ENCODE assay signal across 20 cellular contexts in the genomic region with DNA sequence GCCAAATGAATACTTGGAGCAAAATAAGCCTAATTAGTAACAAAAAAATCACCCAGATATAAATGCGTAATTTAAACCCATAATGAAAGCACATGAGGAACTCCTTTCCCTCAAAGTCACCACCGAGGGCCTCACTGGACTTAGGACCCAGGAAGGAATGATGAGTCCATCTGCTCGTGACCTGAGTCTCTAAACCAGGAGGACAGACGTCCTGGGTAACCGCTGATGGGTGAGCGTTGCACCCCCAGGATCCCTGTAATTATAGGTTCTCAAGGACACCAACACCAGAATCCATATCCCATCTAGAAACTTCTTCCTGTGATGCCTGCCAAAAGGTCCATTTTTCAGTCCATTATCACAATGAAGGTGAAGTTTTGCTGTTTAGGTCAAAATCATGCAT.
DNase-seq lines count a peak whose midpoint lies in the region; ATAC-seq, FAIRE-seq and TF ChIP-seq lines count a peak whose summit lies in the region.
"Had no signal": no experiment of that assay in that cellular context is flagged by ENCODE, and none has a peak within 500 bp of the region (broad histone marks: within the 10 kb centered on the region; RNA-seq: fewer than 3 reads in every experiment).

No MANE protein-coding gene starts in this region.

- no peak overlapping the region for H2AFZ ChIP-seq in GM23338
- H2AFZ ChIP-seq: neural progenitor cell had no signal

- H3K4me3 ChIP-seq in A549: no peak overlapping the region
- H3K4me3 ChIP-seq in GM23338: no peak overlapping the region
- H3K4me3 ChIP-seq in HAP-1: no peak overlapping the region
- H3K4me3 ChIP-seq: gastrocnemius medialis, neural progenitor cell had no signal

- H3K9me2 ChIP-seq in GM23338 (ENCODE audit: insufficient read depth): no peaks in the 10 kb centered on the region

- H3K36me3 Mint-ChIP-seq in GM23338 (ENCODE audit: low read depth) (peaks cover 2% of the 10 kb centered on the region; the same call in 2 of the 3 replicates), mesothelial cell of epicardium (no peaks in the 10 kb centered on the region)
- peaks cover 9% of the 10 kb centered on the region for H3K36me3 Mint-ChIP-seq in activated naive CD8-positive, alpha-beta T cell treated with anti-CD3 and anti-CD28 coated beads for 36 hours

- no peaks in the 10 kb centered on the region for H3K36me3 ChIP-seq in GM23338 (ENCODE audit: insufficient read depth)
- peaks cover 4% of the 10 kb centered on the region for H3K36me3 ChIP-seq in HAP-1 (replicated peaks)
- H3K36me3 ChIP-seq: gastrocnemius medialis, neural progenitor cell had no signal

- H3K4me1 ChIP-seq in A549 (peaks cover 35% of the 10 kb centered on the region), GM23338 (ENCODE audit: insufficient read depth) (peaks cover 10% of the 10 kb centered on the region), HAP-1 (no peaks in the 10 kb centered on the region; the same call in none of the 2 replicates)

- H3K27me3 Mint-ChIP-seq in GM23338 (ENCODE audit: insufficient read depth, low read depth, poor library complexity) (peaks cover 11% of the 10 kb centered on the region), mesothelial cell of epicardium (ENCODE audit: low read depth) (no peaks in the 10 kb centered on the region)
- H3K27me3 Mint-ChIP-seq in activated naive CD8-positive, alpha-beta T cell treated with anti-CD3 and anti-CD28 coated beads for 36 hours: no peaks in the 10 kb centered on the region
- H3K27me3 Mint-ChIP-seq: activated CD4-positive, alpha-beta T cell treated with anti-CD3 and anti-CD28 coated beads, Interleukin-2, amount 10 ng/mL, durations not matched to agents 7 days and 5 days; activated naive CD8-positive, alpha-beta T cell treated with anti-CD3 and anti-CD28 coated beads, Interleukin-2, amount 10 ng/mL, durations not matched to agents 7 days and 5 days had no signal

- peaks cover 35% of the 10 kb centered on the region for H3K4me1 Mint-ChIP-seq in GM23338
- H3K4me1 Mint-ChIP-seq in activated naive CD8-positive, alpha-beta T cell treated with anti-CD3 and anti-CD28 coated beads for 36 hours: peaks cover 67% of the 10 kb centered on the region
- H3K4me1 Mint-ChIP-seq in mesothelial cell of epicardium: peaks cover 22% of the 10 kb centered on the region

- TF ChIP-seq CTCF in A549 (IDR thresholded peaks at IDR 0.05): no peak
- TF ChIP-seq CTCF in GM23338 (conservative IDR thresholded peaks at IDR 0.05; ENCODE audit: low read depth in 2 of 2): no peak
- no peak for TF ChIP-seq CTCF in mesothelial cell of epicardium (IDR thresholded peaks at IDR 0.05; ENCODE audit: unreplicated experiment)

- H3K79me2 ChIP-seq in GM23338 (replicated peaks; ENCODE audit: insufficient read depth): peaks cover 99% of the 10 kb centered on the region

- H3K27ac Mint-ChIP-seq in GM23338: no peak overlapping the region
- H3K27ac Mint-ChIP-seq in activated naive CD8-positive, alpha-beta T cell treated with anti-CD3 and anti-CD28 coated beads for 36 hours: peak overlapping the region; percentile 45
- H3K27ac Mint-ChIP-seq in mesothelial cell of epicardium: peak overlapping the region; percentile 56
- H3K27ac Mint-ChIP-seq: activated CD4-positive, alpha-beta T cell treated with anti-CD3 and anti-CD28 coated beads, Interleukin-2, amount 10 ng/mL, durations not matched to agents 7 days and 5 days; activated naive CD8-positive, alpha-beta T cell treated with anti-CD3 and anti-CD28 coated beads, Interleukin-2, amount 10 ng/mL, durations not matched to agents 7 days and 5 days; neural progenitor cell had no signal

- POLR2A ChIA-PET in A549 (lab: Yijun Ruan, JAX): interaction anchor here (0.6 kb wide), 1 partner anchor 15 kb away, joined by 3 read pairs; no protein-coding TSS in a partner anchor

- TF ChIP-seq POLR2A in A549 (IDR thresholded peaks at IDR 0.05; ENCODE audit: low read length): no peak

- H3F3A ChIP-seq in GM23338 (replicated peaks; ENCODE audit: low read depth): peaks cover 11% of the 10 kb centered on the region; the same call in 1 of the 2 replicates

- TF ChIP-seq EP300 in A549 (IDR thresholded peaks at IDR 0.05): no peak

- H3K27ac ChIP-seq in A549: peak overlapping the region in 1 of 2 experiments; percentile 11; a peak in 1 of 6 replicates
- H3K27ac ChIP-seq in GM23338 (ENCODE audit: low read depth): peak overlapping the region; percentile 60; the same call in 1 of the 2 replicates
- H3K27ac ChIP-seq: gastrocnemius medialis, KMS-11, neural progenitor cell had no signal

- H3K9me3 Mint-ChIP-seq in GM23338 (no peaks in the 10 kb centered on the region), mesothelial cell of epicardium (no peaks in the 10 kb centered on the region)
- H3K9me3 Mint-ChIP-seq in activated naive CD8-positive, alpha-beta T cell treated with anti-CD3 and anti-CD28 coated beads for 36 hours: no peaks in the 10 kb centered on the region
- H3K9me3 Mint-ChIP-seq: activated CD4-positive, alpha-beta T cell treated with anti-CD3 and anti-CD28 coated beads, Interleukin-2, amount 10 ng/mL, durations not matched to agents 7 days and 5 days; activated naive CD8-positive, alpha-beta T cell treated with anti-CD3 and anti-CD28 coated beads, Interleukin-2, amount 10 ng/mL, durations not matched to agents 7 days and 5 days; neural progenitor cell had no signal

- no peak for DNase-seq in A549 (ENCODE audit: low read depth in 1 of 2, low spot score in 1 of 2)
- DNase-seq in GM23338 (ENCODE audit: low spot score): no peak
- no peak for DNase-seq in activated naive CD8-positive, alpha-beta T cell treated with anti-CD3 and anti-CD28 coated beads for 36 hours
- no peak for DNase-seq in mesothelial cell of epicardium (ENCODE audit: low spot score in 2 of 2, unreplicated experiment in 2 of 2)
- DNase-seq in NOMO-1 (lab: John Stamatoyannopoulos, UW; ENCODE audit: unreplicated experiment in 2 of 2): no peak
- no peak for DNase-seq in NCI-H1105 (lab: John Stamatoyannopoulos, UW)
- no peak for DNase-seq in ecto neural progenitor cell (ENCODE audit: low spot score)
- DNase-seq in HAP-1 (ENCODE audit: low spot score in 2 of 2): no peak
- DNase-seq: activated CD4-positive, alpha-beta T cell treated with anti-CD3 and anti-CD28 coated beads, Interleukin-2, amount 10 ng/mL, durations not matched to agents 7 days and 5 days; activated naive CD8-positive, alpha-beta T cell treated with anti-CD3 and anti-CD28 coated beads, Interleukin-2, amount 10 ng/mL, durations not matched to agents 7 days and 5 days; dermis blood vessel endothelial cell; DND-41; midbrain; MV-4-11; NCI-H2029; NCI-H446 treated with DMSO at 0.1 percent for 48 hours; SW 1271 had no signal

- no peak for FAIRE-seq in A549 (lab: Jason Lieb, UNC)

- H3K9me3 ChIP-seq in A549 (no peaks in the 10 kb centered on the region), HAP-1 (no peaks in the 10 kb centered on the region)
- H3K9me3 ChIP-seq: gastrocnemius medialis had no signal

- CTCF ChIA-PET in A549 (lab: Yijun Ruan, JAX): interaction anchor here (0.5 to 1.0 kb wide), 3 partner anchors 13 to 50 kb away, joined by 3 read pairs; no protein-coding TSS in a partner anchor

- in situ Hi-C loops in HAP-1 (cut with MboI; ENCODE audit: low sequenced_read_pairs): no loop called here

- H4K20me1 ChIP-seq in GM23338 (replicated peaks; ENCODE audit: insufficient read depth): peaks cover 68% of the 10 kb centered on the region

- no peak for TF ChIP-seq RAD21 in A549 (conservative IDR thresholded peaks at IDR 0.05 in 1 of 2, IDR thresholded peaks at IDR 0.05 in 1 of 2)

- H3K27me3 ChIP-seq in GM23338 (ENCODE audit: insufficient read depth) (no peaks in the 10 kb centered on the region), HAP-1 (ENCODE audit: low read depth) (no peaks in the 10 kb centered on the region)
- H3K27me3 ChIP-seq: gastrocnemius medialis, neural progenitor cell had no signal

- H3K4me3 Mint-ChIP-seq in GM23338: no peak overlapping the region
- no peak overlapping the region for H3K4me3 Mint-ChIP-seq in activated naive CD8-positive, alpha-beta T cell treated with anti-CD3 and anti-CD28 coated beads for 36 hours
- no peak overlapping the region for H3K4me3 Mint-ChIP-seq in mesothelial cell of epicardium
- H3K4me3 Mint-ChIP-seq: activated CD4-positive, alpha-beta T cell treated with anti-CD3 and anti-CD28 coated beads, Interleukin-2, amount 10 ng/mL, durations not matched to agents 7 days and 5 days; activated naive CD8-positive, alpha-beta T cell treated with anti-CD3 and anti-CD28 coated beads, Interleukin-2, amount 10 ng/mL, durations not matched to agents 7 days and 5 days; neural progenitor cell had no signal

- H3K4me2 ChIP-seq in A549: peak overlapping the region; percentile 4; the same call in 2 of the 3 replicates
- no peak overlapping the region for H3K4me2 ChIP-seq in GM23338
- H3K4me2 ChIP-seq: KMS-11, neural progenitor cell had no signal

- ATAC-seq in A549 (no peak), GM23338 (no peak)
- ATAC-seq: gastrocnemius medialis had no signal

- WGBS in A549 (ENCODE audit: missing lambda C conversion rate): 71% methylated on average over 6 of the region's 6 CpGs

TF ChIP-seq in A549, 52 proteins besides CTCF, POLR2A, EP300 and RAD21 (continues in another document):
- TF ChIP-seq HDAC2 (IDR thresholded peaks at IDR 0.05): no peak
- TF ChIP-seq, protein P1, sequence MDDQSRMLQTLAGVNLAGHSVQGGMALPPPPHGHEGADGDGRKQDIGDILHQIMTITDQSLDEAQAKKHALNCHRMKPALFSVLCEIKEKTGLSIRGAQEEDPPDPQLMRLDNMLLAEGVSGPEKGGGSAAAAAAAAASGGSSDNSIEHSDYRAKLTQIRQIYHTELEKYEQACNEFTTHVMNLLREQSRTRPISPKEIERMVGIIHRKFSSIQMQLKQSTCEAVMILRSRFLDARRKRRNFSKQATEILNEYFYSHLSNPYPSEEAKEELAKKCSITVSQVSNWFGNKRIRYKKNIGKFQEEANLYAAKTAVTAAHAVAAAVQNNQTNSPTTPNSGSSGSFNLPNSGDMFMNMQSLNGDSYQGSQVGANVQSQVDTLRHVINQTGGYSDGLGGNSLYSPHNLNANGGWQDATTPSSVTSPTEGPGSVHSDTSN (IDR thresholded peaks at IDR 0.05): no peak
- TF ChIP-seq RFX5 (IDR thresholded peaks at IDR 0.05): no peak
- TF ChIP-seq HEYL (CRISPR knock-in tag; IDR thresholded peaks at IDR 0.05): no peak

TF ChIP-seq in GM23338, 12 proteins besides CTCF, POLR2A, EP300 and RAD21 (continues in another document):
- no peak for TF ChIP-seq EZH2 (IDR thresholded peaks at IDR 0.05; ENCODE audit: low read depth, unreplicated experiment)
- no peak for TF ChIP-seq ZNF331 (CRISPR knock-in tag; IDR thresholded peaks at IDR 0.05; ENCODE audit: low read depth)
- TF ChIP-seq ZNF114 (CRISPR knock-in tag; IDR thresholded peaks at IDR 0.05): no peak
- TF ChIP-seq EZH2phosphoT487 (IDR thresholded peaks at IDR 0.05; ENCODE audit: unreplicated experiment): no peak
- TF ChIP-seq POLR2AphosphoS5 (IDR thresholded peaks at IDR 0.05; ENCODE audit: low read depth): no peak
